In the genomic region with DNA sequence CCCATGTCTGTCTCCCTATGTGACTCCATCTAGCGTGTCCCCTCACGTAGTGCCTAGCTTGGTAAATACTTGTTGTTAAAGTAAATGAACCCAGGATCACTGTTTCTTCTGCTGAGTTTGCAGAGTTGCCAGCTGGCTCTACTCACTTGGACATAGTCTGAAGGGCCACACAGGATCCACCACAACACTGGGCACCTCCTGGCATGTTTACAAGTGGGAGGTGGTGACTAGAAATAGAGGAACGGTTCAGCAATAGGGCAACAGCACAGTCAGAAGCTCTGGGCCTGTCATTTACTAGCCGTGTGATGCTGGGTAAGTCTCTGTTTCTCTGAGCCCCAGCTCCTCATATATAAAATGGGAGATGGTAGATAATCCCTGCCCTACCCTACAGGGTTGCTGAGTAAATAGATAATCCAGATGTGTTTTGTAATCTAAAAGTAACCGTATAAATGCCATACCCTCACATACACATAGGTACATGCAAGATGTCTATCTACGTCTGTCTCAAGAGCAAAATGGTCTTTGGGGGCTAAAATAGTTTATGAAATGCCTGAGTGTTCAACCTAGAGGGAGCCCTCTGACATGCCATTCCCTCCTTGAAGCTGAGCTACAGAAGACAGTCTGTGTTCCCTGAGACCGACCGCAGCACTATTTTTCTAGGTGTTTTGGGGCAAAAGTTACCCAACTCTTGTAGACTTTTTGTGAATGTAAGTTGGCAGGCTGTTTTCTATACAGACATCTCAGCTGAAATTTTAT, we compare ENCODE assay signal across 1 cellular context.
TF ChIP-seq lines count a peak whose summit lies in the region.

No MANE protein-coding gene starts in this region.

TF ChIP-seq in WTC11, 78 proteins besides CTCF, POLR2A, EP300 and RAD21 (continued from another document):
- TF ChIP-seq, protein P1, sequence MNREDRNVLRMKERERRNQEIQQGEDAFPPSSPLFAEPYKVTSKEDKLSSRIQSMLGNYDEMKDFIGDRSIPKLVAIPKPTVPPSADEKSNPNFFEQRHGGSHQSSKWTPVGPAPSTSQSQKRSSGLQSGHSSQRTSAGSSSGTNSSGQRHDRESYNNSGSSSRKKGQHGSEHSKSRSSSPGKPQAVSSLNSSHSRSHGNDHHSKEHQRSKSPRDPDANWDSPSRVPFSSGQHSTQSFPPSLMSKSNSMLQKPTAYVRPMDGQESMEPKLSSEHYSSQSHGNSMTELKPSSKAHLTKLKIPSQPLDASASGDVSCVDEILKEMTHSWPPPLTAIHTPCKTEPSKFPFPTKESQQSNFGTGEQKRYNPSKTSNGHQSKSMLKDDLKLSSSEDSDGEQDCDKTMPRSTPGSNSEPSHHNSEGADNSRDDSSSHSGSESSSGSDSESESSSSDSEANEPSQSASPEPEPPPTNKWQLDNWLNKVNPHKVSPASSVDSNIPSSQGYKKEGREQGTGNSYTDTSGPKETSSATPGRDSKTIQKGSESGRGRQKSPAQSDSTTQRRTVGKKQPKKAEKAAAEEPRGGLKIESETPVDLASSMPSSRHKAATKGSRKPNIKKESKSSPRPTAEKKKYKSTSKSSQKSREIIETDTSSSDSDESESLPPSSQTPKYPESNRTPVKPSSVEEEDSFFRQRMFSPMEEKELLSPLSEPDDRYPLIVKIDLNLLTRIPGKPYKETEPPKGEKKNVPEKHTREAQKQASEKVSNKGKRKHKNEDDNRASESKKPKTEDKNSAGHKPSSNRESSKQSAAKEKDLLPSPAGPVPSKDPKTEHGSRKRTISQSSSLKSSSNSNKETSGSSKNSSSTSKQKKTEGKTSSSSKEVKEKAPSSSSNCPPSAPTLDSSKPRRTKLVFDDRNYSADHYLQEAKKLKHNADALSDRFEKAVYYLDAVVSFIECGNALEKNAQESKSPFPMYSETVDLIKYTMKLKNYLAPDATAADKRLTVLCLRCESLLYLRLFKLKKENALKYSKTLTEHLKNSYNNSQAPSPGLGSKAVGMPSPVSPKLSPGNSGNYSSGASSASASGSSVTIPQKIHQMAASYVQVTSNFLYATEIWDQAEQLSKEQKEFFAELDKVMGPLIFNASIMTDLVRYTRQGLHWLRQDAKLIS (CRISPR knock-in tag; IDR thresholded peaks at IDR 0.05; ENCODE audit: borderline replicate concordance) = no peak
- TF ChIP-seq CREM (CRISPR knock-in tag; IDR thresholded peaks at IDR 0.05) (no peak), ZNF138 (CRISPR knock-in tag; conservative IDR thresholded peaks at IDR 0.05) (no peak), IRF2 (CRISPR knock-in tag; IDR thresholded peaks at IDR 0.05; ENCODE audit: borderline replicate concordance, low read depth) (no peak), SMAD3 (CRISPR knock-in tag; IDR thresholded peaks at IDR 0.05; ENCODE audit: borderline replicate concordance) (no peak), ATF1 (CRISPR knock-in tag; IDR thresholded peaks at IDR 0.05) (no peak), RORB (CRISPR knock-in tag; IDR thresholded peaks at IDR 0.05) (no peak), TP53 (CRISPR knock-in tag; IDR thresholded peaks at IDR 0.05) (no peak), NR1H2 (CRISPR knock-in tag; IDR thresholded peaks at IDR 0.05) (no peak), ESRRA (CRISPR knock-in tag; IDR thresholded peaks at IDR 0.05; ENCODE audit: borderline replicate concordance) (no peak)
- TF ChIP-seq, protein P2, sequence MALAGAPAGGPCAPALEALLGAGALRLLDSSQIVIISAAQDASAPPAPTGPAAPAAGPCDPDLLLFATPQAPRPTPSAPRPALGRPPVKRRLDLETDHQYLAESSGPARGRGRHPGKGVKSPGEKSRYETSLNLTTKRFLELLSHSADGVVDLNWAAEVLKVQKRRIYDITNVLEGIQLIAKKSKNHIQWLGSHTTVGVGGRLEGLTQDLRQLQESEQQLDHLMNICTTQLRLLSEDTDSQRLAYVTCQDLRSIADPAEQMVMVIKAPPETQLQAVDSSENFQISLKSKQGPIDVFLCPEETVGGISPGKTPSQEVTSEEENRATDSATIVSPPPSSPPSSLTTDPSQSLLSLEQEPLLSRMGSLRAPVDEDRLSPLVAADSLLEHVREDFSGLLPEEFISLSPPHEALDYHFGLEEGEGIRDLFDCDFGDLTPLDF (CRISPR knock-in tag; IDR thresholded peaks at IDR 0.05) = no peak
- TF ChIP-seq, protein P3, sequence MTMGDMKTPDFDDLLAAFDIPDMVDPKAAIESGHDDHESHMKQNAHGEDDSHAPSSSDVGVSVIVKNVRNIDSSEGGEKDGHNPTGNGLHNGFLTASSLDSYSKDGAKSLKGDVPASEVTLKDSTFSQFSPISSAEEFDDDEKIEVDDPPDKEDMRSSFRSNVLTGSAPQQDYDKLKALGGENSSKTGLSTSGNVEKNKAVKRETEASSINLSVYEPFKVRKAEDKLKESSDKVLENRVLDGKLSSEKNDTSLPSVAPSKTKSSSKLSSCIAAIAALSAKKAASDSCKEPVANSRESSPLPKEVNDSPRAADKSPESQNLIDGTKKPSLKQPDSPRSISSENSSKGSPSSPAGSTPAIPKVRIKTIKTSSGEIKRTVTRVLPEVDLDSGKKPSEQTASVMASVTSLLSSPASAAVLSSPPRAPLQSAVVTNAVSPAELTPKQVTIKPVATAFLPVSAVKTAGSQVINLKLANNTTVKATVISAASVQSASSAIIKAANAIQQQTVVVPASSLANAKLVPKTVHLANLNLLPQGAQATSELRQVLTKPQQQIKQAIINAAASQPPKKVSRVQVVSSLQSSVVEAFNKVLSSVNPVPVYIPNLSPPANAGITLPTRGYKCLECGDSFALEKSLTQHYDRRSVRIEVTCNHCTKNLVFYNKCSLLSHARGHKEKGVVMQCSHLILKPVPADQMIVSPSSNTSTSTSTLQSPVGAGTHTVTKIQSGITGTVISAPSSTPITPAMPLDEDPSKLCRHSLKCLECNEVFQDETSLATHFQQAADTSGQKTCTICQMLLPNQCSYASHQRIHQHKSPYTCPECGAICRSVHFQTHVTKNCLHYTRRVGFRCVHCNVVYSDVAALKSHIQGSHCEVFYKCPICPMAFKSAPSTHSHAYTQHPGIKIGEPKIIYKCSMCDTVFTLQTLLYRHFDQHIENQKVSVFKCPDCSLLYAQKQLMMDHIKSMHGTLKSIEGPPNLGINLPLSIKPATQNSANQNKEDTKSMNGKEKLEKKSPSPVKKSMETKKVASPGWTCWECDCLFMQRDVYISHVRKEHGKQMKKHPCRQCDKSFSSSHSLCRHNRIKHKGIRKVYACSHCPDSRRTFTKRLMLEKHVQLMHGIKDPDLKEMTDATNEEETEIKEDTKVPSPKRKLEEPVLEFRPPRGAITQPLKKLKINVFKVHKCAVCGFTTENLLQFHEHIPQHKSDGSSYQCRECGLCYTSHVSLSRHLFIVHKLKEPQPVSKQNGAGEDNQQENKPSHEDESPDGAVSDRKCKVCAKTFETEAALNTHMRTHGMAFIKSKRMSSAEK (CRISPR knock-in tag; IDR thresholded peaks at IDR 0.05; ENCODE audit: borderline replicate concordance) = no peak
- TF ChIP-seq, protein P4, sequence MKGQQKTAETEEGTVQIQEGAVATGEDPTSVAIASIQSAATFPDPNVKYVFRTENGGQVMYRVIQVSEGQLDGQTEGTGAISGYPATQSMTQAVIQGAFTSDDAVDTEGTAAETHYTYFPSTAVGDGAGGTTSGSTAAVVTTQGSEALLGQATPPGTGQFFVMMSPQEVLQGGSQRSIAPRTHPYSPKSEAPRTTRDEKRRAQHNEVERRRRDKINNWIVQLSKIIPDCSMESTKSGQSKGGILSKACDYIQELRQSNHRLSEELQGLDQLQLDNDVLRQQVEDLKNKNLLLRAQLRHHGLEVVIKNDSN (CRISPR knock-in tag; IDR thresholded peaks at IDR 0.05) = no peak
- TF ChIP-seq, protein P5, sequence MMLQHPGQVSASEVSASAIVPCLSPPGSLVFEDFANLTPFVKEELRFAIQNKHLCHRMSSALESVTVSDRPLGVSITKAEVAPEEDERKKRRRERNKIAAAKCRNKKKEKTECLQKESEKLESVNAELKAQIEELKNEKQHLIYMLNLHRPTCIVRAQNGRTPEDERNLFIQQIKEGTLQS (CRISPR knock-in tag; conservative IDR thresholded peaks at IDR 0.05) = no peak
- TF ChIP-seq, protein P6, sequence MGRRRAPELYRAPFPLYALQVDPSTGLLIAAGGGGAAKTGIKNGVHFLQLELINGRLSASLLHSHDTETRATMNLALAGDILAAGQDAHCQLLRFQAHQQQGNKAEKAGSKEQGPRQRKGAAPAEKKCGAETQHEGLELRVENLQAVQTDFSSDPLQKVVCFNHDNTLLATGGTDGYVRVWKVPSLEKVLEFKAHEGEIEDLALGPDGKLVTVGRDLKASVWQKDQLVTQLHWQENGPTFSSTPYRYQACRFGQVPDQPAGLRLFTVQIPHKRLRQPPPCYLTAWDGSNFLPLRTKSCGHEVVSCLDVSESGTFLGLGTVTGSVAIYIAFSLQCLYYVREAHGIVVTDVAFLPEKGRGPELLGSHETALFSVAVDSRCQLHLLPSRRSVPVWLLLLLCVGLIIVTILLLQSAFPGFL (CRISPR knock-in tag; IDR thresholded peaks at IDR 0.05; ENCODE audit: borderline replicate concordance) = no peak
- TF ChIP-seq, protein P7, sequence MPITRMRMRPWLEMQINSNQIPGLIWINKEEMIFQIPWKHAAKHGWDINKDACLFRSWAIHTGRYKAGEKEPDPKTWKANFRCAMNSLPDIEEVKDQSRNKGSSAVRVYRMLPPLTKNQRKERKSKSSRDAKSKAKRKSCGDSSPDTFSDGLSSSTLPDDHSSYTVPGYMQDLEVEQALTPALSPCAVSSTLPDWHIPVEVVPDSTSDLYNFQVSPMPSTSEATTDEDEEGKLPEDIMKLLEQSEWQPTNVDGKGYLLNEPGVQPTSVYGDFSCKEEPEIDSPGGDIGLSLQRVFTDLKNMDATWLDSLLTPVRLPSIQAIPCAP (CRISPR knock-in tag; IDR thresholded peaks at IDR 0.05) = no peak
TF ChIP-seq in WTC11: peak in this region for 0.
